Comparison of ENCODE assay signal across 10 cellular contexts in genomic region chr4:92305878-92306520, GRCh38. TPM values are rescaled to one million over a fixed set of nuclear protein-coding genes. Genes with fewer than 3 reads are reported as not detected.
DNase-seq lines count a peak whose midpoint lies in the region; ATAC-seq and TF ChIP-seq lines count a peak whose summit lies in the region.
"Had no signal": no experiment of that assay in that cellular context is flagged by ENCODE, and none has a peak within 500 bp of the region (broad histone marks: within the 10 kb centered on the region; RNA-seq: fewer than 3 reads in every experiment).

No MANE protein-coding gene starts in this region.

- peaks cover 24% of the 10 kb centered on the region for H3K4me1 ChIP-seq in neuron (ENCODE audit: insufficient read depth, low read length)

- H3K36me3 Mint-ChIP-seq in activated CD4-positive, alpha-beta T cell treated with anti-CD3 and anti-CD28 coated beads, Interleukin-2, amount 10 ng/mL, durations not matched to agents 24 days and 14 days (ENCODE audit: low read depth): peaks cover 2% of the 10 kb centered on the region

- peaks cover 33% of the 10 kb centered on the region for H3K27me3 Mint-ChIP-seq in activated CD4-positive, alpha-beta T cell treated with anti-CD3 and anti-CD28 coated beads, Interleukin-2, amount 10 ng/mL, durations not matched to agents 24 days and 14 days

- no peak for TF ChIP-seq CTCF in fibroblast of pulmonary artery (IDR thresholded peaks at IDR 0.05; ENCODE audit: low read length, missing control alignments)

- ATAC-seq in GM18867 (IDR thresholded peaks at IDR 0.05; ENCODE audit: unreplicated experiment): no peak

- H3K36me3 ChIP-seq in neuron (ENCODE audit: insufficient read depth, low read length): no peaks in the 10 kb centered on the region

- H3K4me3 ChIP-seq in fibroblast of pulmonary artery (replicated peaks; ENCODE audit: low read depth, low read length) (peak overlapping the region; percentile 53), neuron (ENCODE audit: low read length) (peak overlapping the region; percentile 80)

- no peak overlapping the region for H3K4me3 Mint-ChIP-seq in activated CD4-positive, alpha-beta T cell treated with anti-CD3 and anti-CD28 coated beads, Interleukin-2, amount 10 ng/mL, durations not matched to agents 24 days and 14 days

- peak overlapping the region; percentile 94 for H2AFZ ChIP-seq in neuron (ENCODE audit: low read depth, low read length)

- H3K9me3 ChIP-seq in neuron (ENCODE audit: low read length): no peaks in the 10 kb centered on the region

- intact Hi-C loops in activated CD4-positive, alpha-beta T cell treated with anti-CD3 and anti-CD28 coated beads, Interleukin-2, amount 10 ng/mL, durations not matched to agents 24 days and 14 days (cut with micrococcal nuclease): no loop called here

- peak; percentile 73 for DNase-seq in COR-L47 (lab: John Stamatoyannopoulos, UW)
- DNase-seq in NCI-H526 treated with DMSO at 0.1 percent for 48 hours (lab: John Stamatoyannopoulos, UW): peak; percentile 16
- DNase-seq in fibroblast of pulmonary artery (ENCODE audit: low read depth): no peak
- DNase-seq in mucosa of gallbladder (ENCODE audit: low spot score): no peak
- no peak for DNase-seq in NCI-H2107 (lab: John Stamatoyannopoulos, UW)
- DNase-seq in activated CD4-positive, alpha-beta T cell treated with anti-CD3 and anti-CD28 coated beads, Interleukin-2, amount 10 ng/mL, durations not matched to agents 24 days and 14 days: no peak
- DNase-seq: DND-41; stimulated activated CD4-positive, alpha-beta T cell treated with anti-CD3 and anti-CD28 coated beads, Interleukin-12 subunit alpha, Interleukin-12 subunit beta, amount 100 ng/mL, for 4 hours had no signal

- H3K4me1 Mint-ChIP-seq in activated CD4-positive, alpha-beta T cell treated with anti-CD3 and anti-CD28 coated beads, Interleukin-2, amount 10 ng/mL, durations not matched to agents 24 days and 14 days: peaks cover 2% of the 10 kb centered on the region

- H3K27me3 ChIP-seq in neuron (ENCODE audit: insufficient read depth, low read length): peaks cover 8% of the 10 kb centered on the region

- H3K9me3 Mint-ChIP-seq in activated CD4-positive, alpha-beta T cell treated with anti-CD3 and anti-CD28 coated beads, Interleukin-2, amount 10 ng/mL, durations not matched to agents 24 days and 14 days: no peaks in the 10 kb centered on the region

- no peak overlapping the region for H3K27ac Mint-ChIP-seq in activated CD4-positive, alpha-beta T cell treated with anti-CD3 and anti-CD28 coated beads, Interleukin-2, amount 10 ng/mL, durations not matched to agents 24 days and 14 days

RNA-seq across cellular contexts. Expression of gene GRID2, which starts 2.2 kb away (rescaled TPM):
- 0.03 TPM for total RNA-seq in mucosa of gallbladder
- total RNA-seq in activated CD4-positive, alpha-beta T cell treated with anti-CD3 and anti-CD28 coated beads, Interleukin-2, amount 10 ng/mL, durations not matched to agents 24 days and 14 days: not detected in 2 replicates

Comparison
In these comparisons a context has a peak if more than half of its experiments do, and no peak if none do; other contexts are left out.
1. DNase-seq: peak in COR-L47 (single experiment) and NCI-H526 treated with DMSO at 0.1 percent for 48 hours (single experiment); none in fibroblast of pulmonary artery (single experiment), mucosa of gallbladder (single experiment), NCI-H2107 (single experiment) and activated CD4-positive, alpha-beta T cell treated with anti-CD3 and anti-CD28 coated beads, Interleukin-2, amount 10 ng/mL, durations not matched to agents 24 days and 14 days (single experiment).